In the genomic region with DNA sequence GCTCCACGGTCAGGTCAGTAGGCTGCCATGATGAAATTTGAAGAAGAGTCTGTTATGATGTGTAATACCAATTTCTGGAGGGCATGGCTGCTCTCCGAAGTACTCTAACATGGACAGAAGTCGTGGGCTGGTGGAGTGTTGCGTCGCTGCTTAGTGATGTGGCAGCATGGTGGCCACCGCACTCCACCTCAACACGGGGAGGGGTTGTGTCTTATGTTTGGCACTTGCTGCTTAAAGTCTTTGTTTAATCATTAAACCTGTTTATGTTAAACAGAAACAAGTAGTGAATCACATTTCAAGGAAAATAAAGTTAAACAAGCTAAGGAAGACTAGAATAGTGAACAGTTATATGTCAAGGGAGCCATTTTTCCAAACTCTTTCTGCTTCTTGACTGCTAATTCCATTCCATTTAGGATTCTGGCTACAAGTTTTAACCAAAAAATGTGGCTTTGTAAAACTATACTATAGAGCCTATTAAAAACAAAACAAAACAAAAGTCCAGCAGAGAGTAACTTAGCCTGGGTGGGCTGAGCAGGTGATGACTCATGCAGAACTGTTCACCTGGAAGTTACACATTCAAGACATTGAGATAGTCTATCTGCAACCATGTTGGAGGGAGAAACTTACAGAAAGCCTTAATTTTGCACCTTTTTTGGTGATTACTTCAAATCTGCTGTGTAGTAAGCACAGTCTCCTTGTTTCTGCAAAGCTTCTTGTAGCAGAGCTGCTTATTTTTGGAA, we compare ENCODE assay signal across 1 cellular context.
TF ChIP-seq lines count a peak whose summit lies in the region.

No MANE protein-coding gene starts in this region.

TF ChIP-seq in HepG2, 621 proteins besides CTCF, POLR2A, EP300 and RAD21:
- TF ChIP-seq, protein P1, sequence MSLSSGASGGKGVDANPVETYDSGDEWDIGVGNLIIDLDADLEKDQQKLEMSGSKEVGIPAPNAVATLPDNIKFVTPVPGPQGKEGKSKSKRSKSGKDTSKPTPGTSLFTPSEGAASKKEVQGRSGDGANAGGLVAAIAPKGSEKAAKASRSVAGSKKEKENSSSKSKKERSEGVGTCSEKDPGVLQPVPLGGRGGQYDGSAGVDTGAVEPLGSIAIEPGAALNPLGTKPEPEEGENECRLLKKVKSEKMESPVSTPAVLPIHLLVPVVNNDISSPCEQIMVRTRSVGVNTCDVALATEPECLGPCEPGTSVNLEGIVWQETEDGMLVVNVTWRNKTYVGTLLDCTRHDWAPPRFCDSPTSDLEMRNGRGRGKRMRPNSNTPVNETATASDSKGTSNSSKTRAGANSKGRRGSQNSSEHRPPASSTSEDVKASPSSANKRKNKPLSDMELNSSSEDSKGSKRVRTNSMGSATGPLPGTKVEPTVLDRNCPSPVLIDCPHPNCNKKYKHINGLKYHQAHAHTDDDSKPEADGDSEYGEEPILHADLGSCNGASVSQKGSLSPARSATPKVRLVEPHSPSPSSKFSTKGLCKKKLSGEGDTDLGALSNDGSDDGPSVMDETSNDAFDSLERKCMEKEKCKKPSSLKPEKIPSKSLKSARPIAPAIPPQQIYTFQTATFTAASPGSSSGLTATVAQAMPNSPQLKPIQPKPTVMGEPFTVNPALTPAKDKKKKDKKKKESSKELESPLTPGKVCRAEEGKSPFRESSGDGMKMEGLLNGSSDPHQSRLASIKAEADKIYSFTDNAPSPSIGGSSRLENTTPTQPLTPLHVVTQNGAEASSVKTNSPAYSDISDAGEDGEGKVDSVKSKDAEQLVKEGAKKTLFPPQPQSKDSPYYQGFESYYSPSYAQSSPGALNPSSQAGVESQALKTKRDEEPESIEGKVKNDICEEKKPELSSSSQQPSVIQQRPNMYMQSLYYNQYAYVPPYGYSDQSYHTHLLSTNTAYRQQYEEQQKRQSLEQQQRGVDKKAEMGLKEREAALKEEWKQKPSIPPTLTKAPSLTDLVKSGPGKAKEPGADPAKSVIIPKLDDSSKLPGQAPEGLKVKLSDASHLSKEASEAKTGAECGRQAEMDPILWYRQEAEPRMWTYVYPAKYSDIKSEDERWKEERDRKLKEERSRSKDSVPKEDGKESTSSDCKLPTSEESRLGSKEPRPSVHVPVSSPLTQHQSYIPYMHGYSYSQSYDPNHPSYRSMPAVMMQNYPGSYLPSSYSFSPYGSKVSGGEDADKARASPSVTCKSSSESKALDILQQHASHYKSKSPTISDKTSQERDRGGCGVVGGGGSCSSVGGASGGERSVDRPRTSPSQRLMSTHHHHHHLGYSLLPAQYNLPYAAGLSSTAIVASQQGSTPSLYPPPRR (CRISPR knock-in tag; IDR thresholded peaks at IDR 0.05; ENCODE audit: borderline replicate concordance) = no peak
- TF ChIP-seq ZNF891 (CRISPR knock-in tag; IDR thresholded peaks at IDR 0.05) (no peak), SNAPC5 (CRISPR knock-in tag; IDR thresholded peaks at IDR 0.05; ENCODE audit: borderline replicate concordance) (no peak), CENPT (CRISPR knock-in tag; IDR thresholded peaks at IDR 0.05; ENCODE audit: low read depth) (no peak), ATF7 (IDR thresholded peaks at IDR 0.05) (no peak), ATF7 (CRISPR knock-in tag; IDR thresholded peaks at IDR 0.05) (no peak), ZNF251 (CRISPR knock-in tag; IDR thresholded peaks at IDR 0.05) (no peak), FOSL2 (CRISPR knock-in tag; IDR thresholded peaks at IDR 0.05) (peak; percentile 61), ZNF414 (CRISPR knock-in tag; IDR thresholded peaks at IDR 0.05) (no peak)
TF ChIP-seq in HepG2: peak in this region for 1.
